In the genomic region with DNA sequence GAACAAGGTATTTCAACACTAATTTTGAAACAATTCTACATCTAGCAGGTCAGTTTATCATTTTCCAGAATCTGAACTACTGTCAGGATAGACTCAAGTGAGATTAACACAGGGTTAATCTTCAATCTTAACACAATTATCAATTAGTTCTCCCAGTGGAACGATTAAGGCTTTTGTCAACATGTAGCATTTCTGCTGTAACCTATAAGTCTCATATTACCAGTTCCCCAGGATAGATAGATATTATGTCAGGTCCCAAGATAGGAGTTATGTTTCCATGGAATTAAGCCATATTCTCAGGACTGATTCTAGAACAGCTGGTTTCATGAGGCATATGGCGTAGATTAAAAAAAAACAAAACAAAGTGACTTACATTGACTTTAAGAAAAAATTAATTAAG, we compare ENCODE assay signal across 25 cellular contexts.
"Had no signal": no experiment of that assay in that cellular context is flagged by ENCODE, and none has a peak within 500 bp of the region (broad histone marks: within the 10 kb centered on the region; RNA-seq: fewer than 3 reads in every experiment).

No MANE protein-coding gene starts in this region.

- DNase-seq: activated CD4-positive, alpha-beta T cell treated with anti-CD3 and anti-CD28 coated beads for 36 hours; activated CD4-positive, alpha-beta T cell treated with anti-CD3 and anti-CD28 coated beads, Interleukin-2, amount 50 U/mL, for 4 hours; activated CD8-positive, alpha-beta memory T cell treated with anti-CD3 and anti-CD28 coated beads for 24 hours; activated CD8-positive, alpha-beta memory T cell treated with anti-CD3 and anti-CD28 coated beads, Interleukin-2, amount 50 U/mL, for 4 hours; activated naive CD4-positive, alpha-beta T cell; activated T-cell treated with anti-CD3 and anti-CD28 coated beads, Interleukin-2, amount 50 U/mL, for 4 hours; central memory CD4-positive, alpha-beta T cell; dermis blood vessel endothelial cell; effector CD8-positive, alpha-beta T cell; erythroblast; foreskin fibroblast; immature natural killer cell; lower lobe of right lung; mesendoderm; naive thymus-derived CD4-positive, alpha-beta T cell; occipital lobe; stimulated activated CD4-positive, alpha-beta T cell treated with anti-CD3 and anti-CD28 coated beads, Interleukin-15, amount 100 ng/mL, for 24 hours; stimulated activated CD8-positive, alpha-beta memory T cell treated with anti-CD3 and anti-CD28 coated beads, Interleukin-4, amount 100 ng/mL, for 48 hours; stimulated activated naive B cell treated with anti-CD40 and anti-IgM and Interleukin-4, amounts not matched to agents 10 μg/mL and 1 μg/mL and 100 μg/mL, for 72 hours; testis; trophoblast cell; uterus had no signal

- ATAC-seq: activated CD4-positive, alpha-beta T cell treated with anti-CD3 and anti-CD28 coated beads for 36 hours; activated T-cell treated with anti-CD3 and anti-CD28 coated beads, Interleukin-2, amount 50 U/mL, for 4 hours; left lobe of liver; lower lobe of right lung; naive thymus-derived CD4-positive, alpha-beta T cell; sciatic nerve; stimulated activated naive B cell treated with anti-CD40 and anti-IgM and Interleukin-4, amounts not matched to agents 10 μg/mL and 1 μg/mL and 100 μg/mL, for 72 hours; WTC11 had no signal
